ENCODE assay signal across 18 cellular contexts in the genomic region with DNA sequence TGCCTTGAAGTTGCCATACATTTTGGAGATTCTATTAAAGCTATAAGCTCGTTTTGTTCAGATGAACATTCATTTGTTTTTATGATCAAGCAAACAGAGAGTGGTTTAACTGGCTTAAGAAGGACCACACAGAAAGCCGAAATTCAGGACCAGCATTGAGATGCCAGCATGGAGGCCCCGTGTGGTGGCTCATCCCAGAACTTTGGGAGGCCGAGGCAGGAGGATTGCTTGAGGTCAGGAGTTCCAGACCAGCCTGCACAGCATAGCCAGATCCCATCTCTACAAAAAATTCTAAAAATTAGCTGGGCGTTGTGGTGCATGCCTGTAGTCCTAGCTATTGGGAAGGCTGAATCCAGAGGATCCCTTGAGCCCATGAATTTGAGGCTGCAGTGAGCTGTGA.
"Had no signal": no experiment of that assay in that cellular context is flagged by ENCODE, and none has a peak within 500 bp of the region (broad histone marks: within the 10 kb centered on the region; RNA-seq: fewer than 3 reads in every experiment).

No MANE protein-coding gene starts in this region.

- H3K36me3 ChIP-seq: SJSA1 had no signal

- H3K27me3 ChIP-seq: SJSA1 had no signal

- H3K9me3 ChIP-seq: SJSA1, SK-N-SH had no signal

- H3K4me1 ChIP-seq: SJSA1 had no signal

- H3K4me3 ChIP-seq: SJSA1 had no signal

- H3K4me2 ChIP-seq: SK-N-SH had no signal

- H3K9ac ChIP-seq: SK-N-SH had no signal

- DNase-seq: KBM-7, MV-4-11, NCI-H1048, NCI-H1105, NCI-H1436 treated with DMSO at 0.1 percent for 48 hours, NCI-H1694, NCI-H187 treated with DMSO at 0.1 percent for 48 hours, NCI-H2029 treated with DMSO at 0.1 percent for 48 hours, NCI-H2227 treated with DMSO at 0.1 percent for 48 hours, NCI-H524, NCI-H526 treated with DMSO at 0.1 percent for 48 hours, Right ventricle myocardium superior, RPMI8226, SIG-M5, SK-N-SH, SW 1271 had no signal

- H3K27ac ChIP-seq: HL-60, SJSA1 had no signal
